ENCODE assay signal across 15 cellular contexts in genomic region chr7:101576993-101577392, GRCh38. TPM values are rescaled to one million over a fixed set of nuclear protein-coding genes. Genes with fewer than 3 reads are reported as not detected.
"Had no signal": no experiment of that assay in that cellular context is flagged by ENCODE, and none has a peak within 500 bp of the region (broad histone marks: within the 10 kb centered on the region; RNA-seq: fewer than 3 reads in every experiment).

No MANE protein-coding gene starts in this region.

- H3K9me3 Mint-ChIP-seq: T-helper 2 cell treated with Interferon-gamma antibody and Interleukin-4, amounts not matched to agents 5 μg/mL and 100 μg/mL, for 36 hours had no signal

- H3K27me3 ChIP-seq: cardiac muscle cell, hepatocyte, neural progenitor cell, ovary, stomach had no signal

- H3K36me3 ChIP-seq: cardiac muscle cell, neural progenitor cell, ovary, stomach had no signal

- H3K27ac Mint-ChIP-seq: activated naive CD8-positive, alpha-beta T cell treated with anti-CD3 and anti-CD28 coated beads, Interleukin-2, amount 10 ng/mL, durations not matched to agents 7 days and 5 days; activated T-cell treated with anti-CD3 and anti-CD28 coated beads, Interleukin-2, amount 50 U/mL, for 72 hours; neural progenitor cell; T-helper 2 cell treated with Interferon-gamma antibody and Interleukin-4, amounts not matched to agents 5 μg/mL and 100 μg/mL, for 36 hours had no signal

- H3K9ac ChIP-seq: neural progenitor cell had no signal

- ATAC-seq: activated T-cell treated with anti-CD3 and anti-CD28 coated beads, Interleukin-2, amount 50 U/mL, for 72 hours had no signal

- H3K4me3 ChIP-seq: cardiac muscle cell, hepatocyte, neural progenitor cell, ovary, stomach had no signal

- H3K27ac ChIP-seq: cardiac muscle cell, neural progenitor cell, ovary, stomach had no signal

- H3K4me1 ChIP-seq: neural progenitor cell, stomach had no signal

- H3K4me3 Mint-ChIP-seq: activated naive CD8-positive, alpha-beta T cell treated with anti-CD3 and anti-CD28 coated beads, Interleukin-2, amount 10 ng/mL, durations not matched to agents 7 days and 5 days; activated T-cell treated with anti-CD3 and anti-CD28 coated beads, Interleukin-2, amount 50 U/mL, for 72 hours; neural progenitor cell; T-helper 2 cell treated with Interferon-gamma antibody and Interleukin-4, amounts not matched to agents 5 μg/mL and 100 μg/mL, for 36 hours had no signal

- H3K9me3 ChIP-seq: ovary had no signal

- H3K36me3 Mint-ChIP-seq: activated naive CD8-positive, alpha-beta T cell treated with anti-CD3 and anti-CD28 coated beads, Interleukin-2, amount 10 ng/mL, durations not matched to agents 7 days and 5 days; neural progenitor cell had no signal

- DNase-seq: activated gamma-delta T cell treated with Interleukin-2 at 50 U/mL for 16 hours; activated naive CD8-positive, alpha-beta T cell treated with anti-CD3 and anti-CD28 coated beads, Interleukin-2, amount 10 ng/mL, durations not matched to agents 7 days and 5 days; activated T-cell treated with anti-CD3 and anti-CD28 coated beads, Interleukin-2, amount 50 U/mL, for 72 hours; effector memory CD4-positive, alpha-beta T cell; midbrain; ovary; stimulated activated CD4-positive, alpha-beta T cell treated with anti-CD3 and anti-CD28 coated beads, Interleukin-15, amount 100 ng/mL, for 24 hours; stimulated activated CD4-positive, alpha-beta T cell treated with anti-CD3 and anti-CD28 coated beads, Interleukin-4, amount 100 ng/mL, for 4 hours; stomach had no signal

RNA-seq across cellular contexts. Expression of gene MYL10, which starts 52.1 kb away (rescaled TPM):
- total RNA-seq: activated naive CD8-positive, alpha-beta T cell treated with anti-CD3 and anti-CD28 coated beads, Interleukin-2, amount 10 ng/mL, durations not matched to agents 7 days and 5 days; activated T-cell treated with anti-CD3 and anti-CD28 coated beads, Interleukin-2, amount 50 U/mL, for 72 hours; cardiac muscle cell; epithelial cell of proximal tubule; lower leg skin; ovary; stomach had no signal
- polyA plus RNA-seq: cardiac muscle cell, ovary, stomach had no signal
